11 cellular contexts compared by ENCODE assay signal in genomic region chr15:75044258-75044878, GRCh38. TPM values are rescaled to one million over a fixed set of nuclear protein-coding genes. Genes with fewer than 3 reads are reported as not detected.
DNase-seq lines count a peak whose midpoint lies in the region; FAIRE-seq and TF ChIP-seq lines count a peak whose summit lies in the region.
"Had no signal": no experiment of that assay in that cellular context is flagged by ENCODE, and none has a peak within 500 bp of the region (broad histone marks: within the 10 kb centered on the region; RNA-seq: fewer than 3 reads in every experiment).

No MANE protein-coding gene starts in this region.

- no peak for DNase-seq in activated naive CD4-positive, alpha-beta T cell treated with anti-CD3 and anti-CD28 coated beads, Interleukin-2, amount 50 U/mL, for 16 hours
- DNase-seq in caudate nucleus (lab: John Stamatoyannopoulos, UW) (no peak), thyroid gland (no peak), SW480 (ENCODE audit: low spot score) (no peak), D721Med (ENCODE audit: insufficient read length, low spot score) (no peak), Kasumi-1 (lab: John Stamatoyannopoulos, UW) (no peak)
- DNase-seq: activated gamma-delta T cell treated with Interleukin-2 at 50 U/mL for 16 hours had no signal

- peaks cover 0 to 5% of the 10 kb centered on the region in 2 donors for H3K36me3 ChIP-seq in muscle layer of duodenum (ENCODE audit: control insufficient read depth in 1 of 2, insufficient read depth in 2 of 2, low read length in 2 of 2)
- H3K36me3 ChIP-seq in thyroid gland = no peaks in the 10 kb centered on the region

- peak overlapping the region; percentile 41 for H3K27ac Mint-ChIP-seq in activated naive CD4-positive, alpha-beta T cell treated with anti-CD3 and anti-CD28 coated beads, Interleukin-2, amount 50 U/mL, for 24 hours
- H3K27ac Mint-ChIP-seq: GM23338 had no signal

- H3K27ac ChIP-seq in caudate nucleus (ENCODE audit: low read depth, low read length) (peak overlapping the region; percentile 92), muscle layer of duodenum (ENCODE audit: low read length) (peak overlapping the region; percentile 85), thyroid gland (peak overlapping the region; percentile 82 to 93 (median 90))

- H3K4me1 ChIP-seq in muscle layer of duodenum (ENCODE audit: control insufficient read depth in 1 of 2, insufficient read depth in 2 of 2, low read length in 2 of 2) (peaks cover 18 to 45% of the 10 kb centered on the region in 2 donors), thyroid gland (peaks cover 62 to 71% of the 10 kb centered on the region in 2 donors)

- H3K4me1 Mint-ChIP-seq in activated naive CD4-positive, alpha-beta T cell treated with anti-CD3 and anti-CD28 coated beads, Interleukin-2, amount 50 U/mL, for 24 hours = peaks cover 5% of the 10 kb centered on the region

- no peaks in the 10 kb centered on the region for H3K27me3 ChIP-seq in muscle layer of duodenum (ENCODE audit: low read depth, low read length)
- H3K27me3 ChIP-seq in thyroid gland = no peaks in the 10 kb centered on the region

- intact Hi-C loops in thyroid gland (cut with DNase I) = no loop called here

- 79 to 84% methylated on average over 13 to 14 of the region's 14 CpGs for WGBS in thyroid gland, 2 donors

- H3K4me3 ChIP-seq in muscle layer of duodenum (ENCODE audit: low read depth in 1 of 2, low read length in 2 of 2) (peak overlapping the region in 1 of 2 donors; percentile 6), thyroid gland (replicated peaks in 1 of 3) (no peak overlapping the region)
- H3K4me3 ChIP-seq: GM23338 had no signal

- no peak for TF ChIP-seq POLR2A in thyroid gland (IDR thresholded peaks at IDR 0.05)

- H3K4me3 Mint-ChIP-seq in activated naive CD4-positive, alpha-beta T cell treated with anti-CD3 and anti-CD28 coated beads, Interleukin-2, amount 50 U/mL, for 24 hours = no peak overlapping the region
- H3K4me3 Mint-ChIP-seq: GM23338, T-cell had no signal

- H3K36me3 Mint-ChIP-seq in activated naive CD4-positive, alpha-beta T cell treated with anti-CD3 and anti-CD28 coated beads, Interleukin-2, amount 50 U/mL, for 24 hours = peaks cover 5% of the 10 kb centered on the region

- H3K9me3 Mint-ChIP-seq in activated naive CD4-positive, alpha-beta T cell treated with anti-CD3 and anti-CD28 coated beads, Interleukin-2, amount 50 U/mL, for 24 hours = no peaks in the 10 kb centered on the region
- H3K9me3 Mint-ChIP-seq: GM23338, T-cell had no signal

- H3K9me3 ChIP-seq in muscle layer of duodenum (ENCODE audit: control insufficient read depth in 1 of 2, low read length in 2 of 2) (no peaks in the 10 kb centered on the region), thyroid gland (no peaks in the 10 kb centered on the region)

- no peaks in the 10 kb centered on the region for H3K27me3 Mint-ChIP-seq in activated naive CD4-positive, alpha-beta T cell treated with anti-CD3 and anti-CD28 coated beads, Interleukin-2, amount 50 U/mL, for 24 hours
- H3K27me3 Mint-ChIP-seq: T-cell had no signal

- FAIRE-seq in D721Med (lab: Jason Lieb, UNC) = no peak

- TF ChIP-seq CTCF in thyroid gland (IDR thresholded peaks at IDR 0.05) (no peak), D721Med (IDR thresholded peaks at IDR 0.05; ENCODE audit: insufficient read depth, missing control alignments) (no peak)

RNA-seq across cellular contexts. Expression of gene PPCDC, which starts 21.0 kb away (rescaled TPM):
- total RNA-seq in thyroid gland = 10 to 100 TPM in 3 of 4 donors, 1 to 10 TPM in 1; 3.5 to 31.2 (median 20.6) TPM

RNA-seq across cellular contexts. Expression of gene SCAMP5, which starts 49.0 kb away (rescaled TPM):
- 10 to 100 TPM in 2 of 4 donors, 1 to 10 TPM in 2; 7.6 to 16.7 (median 10.1) TPM for total RNA-seq in thyroid gland
